Comparison of ENCODE assay signal across 1 cellular context in genomic region chr12:27359578-27360340, GRCh38.
TF ChIP-seq lines count a peak whose summit lies in the region.

No MANE protein-coding gene starts in this region.

TF ChIP-seq in HepG2, 621 proteins besides CTCF, POLR2A, EP300 and RAD21 (continued from another document):
- TF ChIP-seq, protein P1, sequence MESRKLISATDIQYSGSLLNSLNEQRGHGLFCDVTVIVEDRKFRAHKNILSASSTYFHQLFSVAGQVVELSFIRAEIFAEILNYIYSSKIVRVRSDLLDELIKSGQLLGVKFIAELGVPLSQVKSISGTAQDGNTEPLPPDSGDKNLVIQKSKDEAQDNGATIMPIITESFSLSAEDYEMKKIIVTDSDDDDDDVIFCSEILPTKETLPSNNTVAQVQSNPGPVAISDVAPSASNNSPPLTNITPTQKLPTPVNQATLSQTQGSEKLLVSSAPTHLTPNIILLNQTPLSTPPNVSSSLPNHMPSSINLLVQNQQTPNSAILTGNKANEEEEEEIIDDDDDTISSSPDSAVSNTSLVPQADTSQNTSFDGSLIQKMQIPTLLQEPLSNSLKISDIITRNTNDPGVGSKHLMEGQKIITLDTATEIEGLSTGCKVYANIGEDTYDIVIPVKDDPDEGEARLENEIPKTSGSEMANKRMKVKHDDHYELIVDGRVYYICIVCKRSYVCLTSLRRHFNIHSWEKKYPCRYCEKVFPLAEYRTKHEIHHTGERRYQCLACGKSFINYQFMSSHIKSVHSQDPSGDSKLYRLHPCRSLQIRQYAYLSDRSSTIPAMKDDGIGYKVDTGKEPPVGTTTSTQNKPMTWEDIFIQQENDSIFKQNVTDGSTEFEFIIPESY (CRISPR knock-in tag; IDR thresholded peaks at IDR 0.05): peak; percentile 63; the same call in 1 of the 2 replicates
